In genomic region chr1:111789666-111790316, GRCh38 we compare ENCODE assay signal across 11 cellular contexts. TPM values are rescaled to one million over a fixed set of nuclear protein-coding genes. Genes with fewer than 3 reads are reported as not detected.
DNase-seq lines count a peak whose midpoint lies in the region; ATAC-seq and TF ChIP-seq lines count a peak whose summit lies in the region.
"Had no signal": no experiment of that assay in that cellular context is flagged by ENCODE, and none has a peak within 500 bp of the region (broad histone marks: within the 10 kb centered on the region; RNA-seq: fewer than 3 reads in every experiment).

No MANE protein-coding gene starts in this region.

- 63 to 76% methylated on average over 2 of the region's 2 CpGs for WGBS in GM23248 (ENCODE audit: low coverage in 1 of 2, low lambda C conversion rate in 2 of 2, missing lambda C conversion rate in 2 of 2), 2 experiments
- WGBS in prostate gland, result 69% methylated on average over 2 of the region's 2 CpGs
- WGBS in mammary epithelial cell (ENCODE audit: low coverage, missing lambda C conversion rate), result 97% methylated on average over 2 of the region's 2 CpGs

- H3K9me3 ChIP-seq in GM23248 (ENCODE audit: low read depth), result no peaks in the 10 kb centered on the region
- no peaks in the 10 kb centered on the region for H3K9me3 ChIP-seq in OCI-LY3 (ENCODE audit: insufficient read depth, low read length)
- no peaks in the 10 kb centered on the region for H3K9me3 ChIP-seq in prostate gland
- H3K9me3 ChIP-seq in mammary epithelial cell (replicated peaks; ENCODE audit: insufficient read depth, low read length), result no peaks in the 10 kb centered on the region
- H3K9me3 ChIP-seq: stomach had no signal

- intact Hi-C loops in prostate gland (cut with DNase I) (loop anchor here (5.0 kb wide), 1 partner anchor 203 kb away; no protein-coding TSS in a partner anchor), mammary epithelial cell (cut with micrococcal nuclease) (loop anchor here (1.0 kb wide), 3 partner anchors 170 to 548 kb away; no protein-coding TSS in a partner anchor)

- ATAC-seq in GM21786 (IDR thresholded peaks at IDR 0.05; ENCODE audit: unreplicated experiment), result no peak

- no peaks in the 10 kb centered on the region for H3F3A ChIP-seq in GM23248 (ENCODE audit: insufficient read depth)

- DNase-seq in GM23248 (peak; percentile 49), fibroblast of peridontal ligament (ENCODE audit: extremely low read depth) (peak; percentile 90), prostate gland (ENCODE audit: low spot score) (no peak), mammary epithelial cell (no peak), cerebellum (ENCODE audit: low spot score) (no peak)
- DNase-seq: activated CD8-positive, alpha-beta memory T cell treated with anti-CD3 and anti-CD28 coated beads, Interleukin-2, amount 50 U/mL, for 48 hours; NCI-H774; stomach; T1000 had no signal

- H3K9me2 ChIP-seq in GM23248 (ENCODE audit: insufficient read depth), result no peaks in the 10 kb centered on the region

- peak; percentile 25 for TF ChIP-seq CTCF in OCI-LY3 (IDR thresholded peaks at IDR 0.05; ENCODE audit: low read depth, low read length)
- peak in 3 of 4 experiments; percentile 10 to 60 (median 30) for TF ChIP-seq CTCF in prostate gland (IDR thresholded peaks at IDR 0.05)
- peak in 1 of 2 donors; percentile 29 for TF ChIP-seq CTCF in mammary epithelial cell (conservative IDR thresholded peaks at IDR 0.05 in 1 of 2, IDR thresholded peaks at IDR 0.05 in 1 of 2; ENCODE audit: extremely low read depth in 1 of 2, insufficient read depth in 1 of 2, low read depth in 1 of 2, low read length in 2 of 2)

- dilution Hi-C loops in mammary epithelial cell (cut with HindIII; ENCODE audit: low sequenced_read_pairs), result loop anchor here (5.0 kb wide), 1 partner anchor 98 kb away; no protein-coding TSS in a partner anchor

- H2AFZ ChIP-seq in GM23248 (no peak overlapping the region), OCI-LY3 (ENCODE audit: low read depth, low read length) (no peak overlapping the region), mammary epithelial cell (ENCODE audit: low read depth, low read length) (no peak overlapping the region)

- H3K4me1 ChIP-seq in GM23248 (ENCODE audit: insufficient read depth), result no peaks in the 10 kb centered on the region
- no peaks in the 10 kb centered on the region for H3K4me1 ChIP-seq in OCI-LY3 (ENCODE audit: low read length)
- H3K4me1 ChIP-seq in prostate gland (replicated peaks), result no peaks in the 10 kb centered on the region
- H3K4me1 ChIP-seq in mammary epithelial cell (ENCODE audit: insufficient read depth, low read length), result no peaks in the 10 kb centered on the region

- H4K20me1 ChIP-seq in GM23248 (ENCODE audit: insufficient read depth), result no peaks in the 10 kb centered on the region
- H4K20me1 ChIP-seq in OCI-LY3 (ENCODE audit: insufficient read depth, low read length), result no peaks in the 10 kb centered on the region
- H4K20me1 ChIP-seq in mammary epithelial cell (ENCODE audit: insufficient read depth, low read length), result no peaks in the 10 kb centered on the region

- in situ Hi-C loops in GM23248 (cut with MboI), result no loop called here
- in situ Hi-C loops in mammary epithelial cell (cut with MboI; ENCODE audit: low sequenced_read_pairs in 2 of 2), result loop anchor here in 1 of 2 donors (25.0 kb wide), 2 partner anchors 173 to 548 kb away; no protein-coding TSS in a partner anchor

- H3K4me3 ChIP-seq in GM23248 (no peak overlapping the region), OCI-LY3 (ENCODE audit: low read length) (no peak overlapping the region), prostate gland (no peak overlapping the region), mammary epithelial cell (replicated peaks in 1 of 3; ENCODE audit: insufficient read depth in 1 of 3, low read depth in 2 of 3, low read length in 3 of 3) (no peak overlapping the region)
- H3K4me3 ChIP-seq: stomach had no signal

- H3K27me3 ChIP-seq in GM23248 (replicated peaks; ENCODE audit: insufficient read depth) (peaks cover 17% of the 10 kb centered on the region), OCI-LY3 (ENCODE audit: low read depth, low read length) (peaks cover 15% of the 10 kb centered on the region; the same call in 1 of the 2 replicates), prostate gland (replicated peaks; ENCODE audit: insufficient read depth) (no peaks in the 10 kb centered on the region), mammary epithelial cell (ENCODE audit: insufficient read depth, low read length) (no peaks in the 10 kb centered on the region)

- no peaks in the 10 kb centered on the region for H3K79me2 ChIP-seq in GM23248 (ENCODE audit: insufficient read depth)
- H3K79me2 ChIP-seq in OCI-LY3 (ENCODE audit: low read length), result no peaks in the 10 kb centered on the region
- H3K79me2 ChIP-seq in mammary epithelial cell (ENCODE audit: insufficient read depth, low read length), result no peaks in the 10 kb centered on the region

- TF ChIP-seq POLR2A in prostate gland (IDR thresholded peaks at IDR 0.05), result no peak

- H3K27ac ChIP-seq in GM23248 (peak overlapping the region; percentile 12; the same call in 1 of the 2 replicates), OCI-LY3 (ENCODE audit: low read length) (no peak overlapping the region), prostate gland (no peak overlapping the region), mammary epithelial cell (ENCODE audit: insufficient read depth, low read depth, low read length) (no peak overlapping the region)

- no peaks in the 10 kb centered on the region for H3K36me3 ChIP-seq in GM23248 (ENCODE audit: low read depth)
- H3K36me3 ChIP-seq in OCI-LY3 (replicated peaks; ENCODE audit: low read depth, low read length), result no peaks in the 10 kb centered on the region
- H3K36me3 ChIP-seq in prostate gland, result no peaks in the 10 kb centered on the region
- H3K36me3 ChIP-seq in mammary epithelial cell (ENCODE audit: insufficient read depth, low read length), result no peaks in the 10 kb centered on the region

- CTCF ChIA-PET in mammary epithelial cell (lab: Charles Lee; ENCODE audit: low non-redundant PET), result interaction anchor here (0.6 kb wide), 1 partner anchor 162 kb away, joined by 3 read pairs; no protein-coding TSS in a partner anchor

- BruUV-seq in mammary epithelial cell (replicated peaks; lab: Mats Ljungman, UMichigan), result no TSS peak

- H3K4me2 ChIP-seq in GM23248 (ENCODE audit: unreplicated experiment) (no peak overlapping the region), OCI-LY3 (ENCODE audit: low read length) (no peak overlapping the region), mammary epithelial cell (ENCODE audit: insufficient read depth, low read depth, low read length) (no peak overlapping the region)

- no peak overlapping the region for H3K9ac ChIP-seq in GM23248
- H3K9ac ChIP-seq in OCI-LY3 (ENCODE audit: low read length), result no peak overlapping the region
- H3K9ac ChIP-seq in mammary epithelial cell (ENCODE audit: insufficient read depth, low read length), result no peak overlapping the region

RNA-seq across cellular contexts. Expression of gene DDX20, which starts 34.1 kb away (rescaled TPM):
- 20.1 and 24.2 TPM in 2 replicates for total RNA-seq in GM23248 (2014; rRNA removed; shearing (Covaris generic))
- polyA plus RNA-seq in GM23248 (2016; fragmentation: Nextera tagmentation; extraction: Ambion mirVana), result 9.4 and 11.5 TPM in 2 replicates
- 10 to 100 TPM; 15.9 to 33.9 TPM for total RNA-seq in prostate gland
- 10 to 100 TPM; 12.9 to 17.2 TPM for total RNA-seq in mammary epithelial cell
- 7.4 TPM for polyA plus RNA-seq in mammary epithelial cell
- 14.0 TPM for polyA minus RNA-seq in mammary epithelial cell
- 19.6 TPM for total RNA-seq in cerebellum

RNA-seq across cellular contexts. Expression of gene INKA2, which starts 50.6 kb away (rescaled TPM):
- total RNA-seq in GM23248 (2014; rRNA removed; shearing (Covaris generic)), result 0.63 and 1.3 TPM in 2 replicates
- polyA plus RNA-seq in GM23248 (2016; fragmentation: Nextera tagmentation; extraction: Ambion mirVana) (1.2 and 1.3 TPM in 2 replicates), mammary epithelial cell (2.1 TPM)
- total RNA-seq in prostate gland (1 to 10 TPM; 2.8 to 6.6 TPM), mammary epithelial cell (1 to 10 TPM; 4.2 to 8.9 TPM), cerebellum (15.9 TPM)
- polyA minus RNA-seq in mammary epithelial cell, result 7.3 TPM

Comparison
In these comparisons a context has a peak if more than half of its experiments do, and no peak if none do; other contexts are left out.
1. DNase-seq: peak in GM23248 (single experiment) and fibroblast of peridontal ligament (single experiment); none in prostate gland (single experiment), mammary epithelial cell (single experiment) and cerebellum (single experiment).